Comparison of ENCODE assay signal across 23 cellular contexts in genomic region chr17:48251950-48252349, GRCh38.
DNase-seq lines count a peak whose midpoint lies in the region; ATAC-seq, FAIRE-seq and TF ChIP-seq lines count a peak whose summit lies in the region.
"Had no signal": no experiment of that assay in that cellular context is flagged by ENCODE, and none has a peak within 500 bp of the region (broad histone marks: within the 10 kb centered on the region; RNA-seq: fewer than 3 reads in every experiment).

No MANE protein-coding gene starts in this region.

- H3K4me1 ChIP-seq in HCT116 (ENCODE audit: control insufficient read depth in 1 of 2, insufficient read depth in 2 of 2, low read length in 2 of 2) (peaks cover 3 to 26% of the 10 kb centered on the region in 2 experiments; a peak in 3 of 4 replicates), K562 (replicated peaks in 1 of 2; ENCODE audit: control insufficient read depth in 2 of 2, insufficient read depth in 2 of 2, low read length in 2 of 2) (peaks cover 0 to 17% of the 10 kb centered on the region in 2 experiments; a peak in 4 of 5 replicates)
- H3K4me1 ChIP-seq: BLaER1 had no signal

- no peak for TF ChIP-seq RAD21 in HCT116 (IDR thresholded peaks at IDR 0.05; ENCODE audit: low read depth)
- no peak for TF ChIP-seq RAD21 in K562 (CRISPR knock-in tag; conservative IDR thresholded peaks at IDR 0.05 in 1 of 2, IDR thresholded peaks at IDR 0.05 in 1 of 2)

- no peaks in the 10 kb centered on the region for H3K27me3 Mint-ChIP-seq in Calu3 (ENCODE audit: unreplicated experiment)
- H3K27me3 Mint-ChIP-seq: B cell; CD4-positive, CD25-positive, alpha-beta regulatory T cell had no signal

- H3K27ac Mint-ChIP-seq in Calu3 (ENCODE audit: unreplicated experiment), result peak overlapping the region; percentile 29
- H3K27ac Mint-ChIP-seq: B cell; CD8-positive, alpha-beta T cell; HFFc6 had no signal

- H3K27me3 ChIP-seq in HCT116 (ENCODE audit: insufficient read depth, low read length), result no peaks in the 10 kb centered on the region
- no peaks in the 10 kb centered on the region for H3K27me3 ChIP-seq in K562 (ENCODE audit: control insufficient read depth in 2 of 2, insufficient read depth in 2 of 2, low read length in 2 of 2)
- H3K27me3 ChIP-seq: BLaER1 had no signal

- no peak for TF ChIP-seq EP300 in K562 (IDR thresholded peaks at IDR 0.05; ENCODE audit: low read length)

- H3K9me3 ChIP-seq in HCT116 (ENCODE audit: control insufficient read depth in 1 of 2, insufficient read depth in 1 of 2, low read depth in 1 of 2, low read length in 2 of 2) (no peaks in the 10 kb centered on the region), K562 (replicated peaks; ENCODE audit: control insufficient read depth, insufficient read depth, low read depth, low read length) (no peaks in the 10 kb centered on the region)
- H3K9me3 ChIP-seq: BLaER1, Caco-2 had no signal

- no peaks in the 10 kb centered on the region for H3K36me3 Mint-ChIP-seq in Calu3 (ENCODE audit: insufficient read depth, unreplicated experiment)

- in situ Hi-C loops in K562 (cut with MboI), result no loop called here

- RAD21 ChIA-PET in HCT116 (lab: Charles Lee; ENCODE audit: low non-redundant PET in 1 of 2, low total read pairs in 2 of 2, uncharacterized antibody in 2 of 2, unreplicated experiment in 2 of 2), result interaction anchor here in 1 of 2 experiments (0.6 kb wide), 1 partner anchor 12 kb away, joined by 6 read pairs; no protein-coding TSS in a partner anchor

- no peaks in the 10 kb centered on the region for H3K9me2 ChIP-seq in HCT116 (ENCODE audit: insufficient read depth)

- CTCF ChIA-PET in Calu3 (lab: Charles Lee), result interaction anchor here (0.6 to 2.2 kb wide), 4 partner anchors 8 to 84 kb away, joined by 3 to 8 read pairs (median 5); no protein-coding TSS in a partner anchor
- CTCF ChIA-PET in HCT116 (lab: Charles Lee), result interaction anchor here (1.4 to 22.1 kb wide), 3 partner anchors 11 to 227 kb away, joined by 4 to 336 read pairs (median 4); no protein-coding TSS in a partner anchor
- CTCF ChIA-PET in K562 (lab: Yijun Ruan, JAX; ENCODE audit: low intra/inter-chr PET ratio), result no interaction called here

- H3K4me1 Mint-ChIP-seq in Calu3 (ENCODE audit: low read depth, unreplicated experiment), result peaks cover 54% of the 10 kb centered on the region
- H3K4me1 Mint-ChIP-seq: B cell had no signal

- H3K36me3 ChIP-seq in HCT116 (ENCODE audit: control insufficient read depth in 1 of 2, insufficient read depth in 2 of 2, low read length in 2 of 2), result no peaks in the 10 kb centered on the region
- H3K36me3 ChIP-seq in K562 (ENCODE audit: control insufficient read depth, insufficient read depth, low read length), result no peaks in the 10 kb centered on the region
- H3K36me3 ChIP-seq: BLaER1 had no signal

- H3K4me3 Mint-ChIP-seq in Calu3 (ENCODE audit: low read depth, unreplicated experiment), result no peak overlapping the region
- H3K4me3 Mint-ChIP-seq: B cell; CD4-positive, CD25-positive, alpha-beta regulatory T cell; CD8-positive, alpha-beta T cell; HFFc6 had no signal

- BruUV-seq in Calu3 (replicated peaks; lab: Mats Ljungman, UMichigan) (no TSS peak), HCT116 (replicated peaks; lab: Mats Ljungman, UMichigan) (no TSS peak), K562 (replicated peaks; lab: Mats Ljungman, UMichigan) (no TSS peak)

- TF ChIP-seq CTCF in Calu3 (IDR thresholded peaks at IDR 0.05; ENCODE audit: unreplicated experiment) (no peak), HCT116 (IDR thresholded peaks at IDR 0.05 in 2 of 3, conservative IDR thresholded peaks at IDR 0.05 in 1 of 3; ENCODE audit: borderline replicate concordance in 1 of 3, insufficient read depth in 1 of 3, low read depth in 2 of 3, low read length in 2 of 3) (no peak), K562 (IDR thresholded peaks at IDR 0.05 in 2 of 3, conservative IDR thresholded peaks at IDR 0.05 in 1 of 3; ENCODE audit: insufficient read depth in 2 of 3, low read depth in 1 of 3, low read length in 3 of 3) (no peak)

- DNase-seq in Calu3 (no peak), HCT116 (ENCODE audit: low read depth, low spot score) (no peak), K562 (ENCODE audit: extremely low read depth in 1 of 4, low spot score in 3 of 4) (no peak), HT-29 (ENCODE audit: low spot score) (no peak)
- DNase-seq in activated effector memory CD4-positive, alpha-beta T cell treated with anti-CD3 and anti-CD28 coated beads, Interleukin-2, amount 50 U/mL, for 16 hours, result no peak
- DNase-seq: Caco-2; CD4-positive, CD25-positive, alpha-beta regulatory T cell; CD8-positive, alpha-beta T cell; DMS 273 treated with DMSO at 0.1 percent for 48 hours; DMS79; EL; GDM1; GOT3; H7; HCEC 1CT; HFFc6 had no signal

- no peak overlapping the region for H3K4me2 ChIP-seq in HCT116 (ENCODE audit: low read length)
- no peak overlapping the region for H3K4me2 ChIP-seq in K562 (ENCODE audit: insufficient read depth, low read length)
- H3K4me2 ChIP-seq: BLaER1 had no signal

- H3K9me1 ChIP-seq in K562 (ENCODE audit: control insufficient read depth, insufficient read depth, low read length), result no peaks in the 10 kb centered on the region

- H3K27ac ChIP-seq in HCT116 (ENCODE audit: low read depth, low read length) (no peak overlapping the region), K562 (ENCODE audit: extremely low read depth, low read depth, low read length) (no peak overlapping the region)
- H3K27ac ChIP-seq: BLaER1, C4-2B had no signal

- intact Hi-C loops in Calu3 (cut with micrococcal nuclease; ENCODE audit: unreplicated experiment) (no loop called here), HCT116 (cut with micrococcal nuclease) (no loop called here), K562 (cut with micrococcal nuclease) (loop anchor here (10.0 kb wide), 1 partner anchor 227 kb away; no protein-coding TSS in a partner anchor)

- no peak for FAIRE-seq in K562 (lab: Jason Lieb, UNC)
- FAIRE-seq: D721Med, GM12878, GM19239 had no signal

- H3K9ac ChIP-seq in HCT116 (ENCODE audit: low read length), result no peak overlapping the region
- no peak overlapping the region for H3K9ac ChIP-seq in K562 (ENCODE audit: insufficient read depth in 1 of 2, low read depth in 2 of 2, low read length in 2 of 2)
- H3K9ac ChIP-seq: BLaER1 had no signal

- H3K4me3 ChIP-seq in HCT116 (replicated peaks in 1 of 2; ENCODE audit: low read depth in 1 of 2, low read length in 2 of 2) (no peak overlapping the region), K562 (no peak overlapping the region)
- H3K4me3 ChIP-seq: BLaER1, GM12878 had no signal

- WGBS in K562 (ENCODE audit: insufficient coverage, low coverage, missing lambda C conversion rate), result 4% methylated on average over 3 of the region's 3 CpGs

- ATAC-seq in HCT116 (no peak), K562 (no peak; the same call in 2 of the 3 replicates), GM21723 (IDR thresholded peaks at IDR 0.05; ENCODE audit: unreplicated experiment) (no peak)
- ATAC-seq: CD8-positive, alpha-beta T cell; GM12878 had no signal

- POLR2A ChIA-PET in HCT116 (lab: Charles Lee), result interaction anchor here (1.2 to 1.4 kb wide), 2 partner anchors 8 to 37 kb away, joined by 3 read pairs; no protein-coding TSS in a partner anchor
- POLR2A ChIA-PET in K562 (lab: Yijun Ruan, JAX), result interaction anchor here (0.9 kb wide), 1 partner anchor 38 kb away, joined by 3 read pairs; no protein-coding TSS in a partner anchor

- no peaks in the 10 kb centered on the region for H3K9me3 Mint-ChIP-seq in Calu3 (ENCODE audit: low read depth, unreplicated experiment)
- H3K9me3 Mint-ChIP-seq: CD4-positive, CD25-positive, alpha-beta regulatory T cell; CD8-positive, alpha-beta T cell; HFFc6 had no signal

- TF ChIP-seq POLR2A in HCT116 (IDR thresholded peaks at IDR 0.05; ENCODE audit: borderline replicate concordance, extremely low read depth, insufficient read depth, insufficient read length) (no peak), K562 (conservative IDR thresholded peaks at IDR 0.05) (no peak)

- no peaks in the 10 kb centered on the region for H4K20me1 ChIP-seq in HCT116 (ENCODE audit: insufficient read depth)
- H4K20me1 ChIP-seq in K562 (replicated peaks; ENCODE audit: control insufficient read depth, insufficient read depth, low read length), result no peaks in the 10 kb centered on the region
- H4K20me1 ChIP-seq: BLaER1 had no signal

- no peaks in the 10 kb centered on the region for H3K79me2 ChIP-seq in HCT116 (ENCODE audit: insufficient read depth, low read length)
- no peaks in the 10 kb centered on the region for H3K79me2 ChIP-seq in K562 (ENCODE audit: control insufficient read depth, insufficient read depth, low read length)

- peak overlapping the region; percentile 0 for H2AFZ ChIP-seq in HCT116 (ENCODE audit: low read depth, low read length, poor library complexity, severe bottlenecking)
- H2AFZ ChIP-seq in K562 (ENCODE audit: low read depth, low read length), result no peak overlapping the region

TF ChIP-seq in HCT116, 20 proteins besides CTCF, POLR2A, EP300 and RAD21 (continues in another document):
- no peak for TF ChIP-seq EZH2phosphoT487 (IDR thresholded peaks at IDR 0.05; ENCODE audit: borderline replicate concordance)
- TF ChIP-seq SIN3A (IDR thresholded peaks at IDR 0.05; ENCODE audit: low read depth), result no peak
- TF ChIP-seq CEBPB (IDR thresholded peaks at IDR 0.05; ENCODE audit: low read depth), result no peak

TF ChIP-seq in K562, 482 proteins besides CTCF, POLR2A, EP300 and RAD21 (continues in another document):
- TF ChIP-seq ZNF408 (CRISPR knock-in tag; IDR thresholded peaks at IDR 0.05; ENCODE audit: low read depth), result no peak
- no peak for TF ChIP-seq STAT5A (IDR thresholded peaks at IDR 0.05; ENCODE audit: borderline replicate concordance, low read length)
- no peak for TF ChIP-seq DEAF1 (CRISPR knock-in tag; IDR thresholded peaks at IDR 0.05)
- TF ChIP-seq RBFOX2 (IDR thresholded peaks at IDR 0.05; ENCODE audit: low read depth, low read length), result no peak
- TF ChIP-seq NBN (IDR thresholded peaks at IDR 0.05; ENCODE audit: low read depth), result no peak
- no peak for TF ChIP-seq SRF (CRISPR knock-in tag; IDR thresholded peaks at IDR 0.05)
- no peak for TF ChIP-seq ZNF134 (CRISPR knock-in tag; conservative IDR thresholded peaks at IDR 0.05)
- no peak for TF ChIP-seq FOXK1 (CRISPR knock-in tag; IDR thresholded peaks at IDR 0.05; ENCODE audit: borderline replicate concordance)
- no peak for TF ChIP-seq ZBTB8A (IDR thresholded peaks at IDR 0.05; ENCODE audit: partially characterized antibody)
- no peak for TF ChIP-seq ZFPM2 (CRISPR knock-in tag; IDR thresholded peaks at IDR 0.05)
- no peak for TF ChIP-seq DIDO1 (tag; IDR thresholded peaks at IDR 0.05; ENCODE audit: low read depth)
